ENCODE assay signal across 36 cellular contexts in the genomic region with DNA sequence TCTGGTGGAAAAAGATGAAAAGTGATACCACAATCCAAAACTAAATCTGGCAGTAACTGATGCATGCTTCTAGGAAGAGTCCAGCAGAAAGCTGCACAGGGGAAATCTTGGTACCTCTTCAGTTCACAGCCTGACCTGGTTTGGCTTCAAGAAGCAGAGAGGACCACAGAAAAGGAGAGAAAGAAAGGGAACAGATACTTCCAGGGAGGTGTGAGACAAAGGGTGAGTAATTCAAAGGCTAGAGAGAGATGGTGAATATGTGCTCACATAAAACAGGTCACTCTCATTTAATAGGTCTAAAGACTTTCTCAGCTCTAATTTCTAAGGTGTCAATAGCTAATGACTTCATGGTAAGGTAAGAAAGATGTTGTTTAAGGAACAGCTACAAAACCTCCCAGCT. TPM values are rescaled to one million over a fixed set of nuclear protein-coding genes. Genes with fewer than 3 reads are reported as not detected.
"Had no signal": no experiment of that assay in that cellular context is flagged by ENCODE, and none has a peak within 500 bp of the region (broad histone marks: within the 10 kb centered on the region; RNA-seq: fewer than 3 reads in every experiment).

No MANE protein-coding gene starts in this region.

- H3K9me3 ChIP-seq: heart left ventricle, left ventricle myocardium inferior, mucosa of descending colon, neutrophil, right atrium auricular region, right lobe of liver, tibial nerve, uterus had no signal

- H3K36me3 Mint-ChIP-seq: memory B cell, neural progenitor cell, type B pancreatic cell had no signal

- H3K27ac ChIP-seq: heart left ventricle, left ventricle myocardium inferior, neural progenitor cell, neutrophil, parathyroid adenoma, right atrium auricular region, right lobe of liver, tibial nerve, uterus had no signal

- ATAC-seq: heart left ventricle; mucosa of descending colon; naive thymus-derived CD4-positive, alpha-beta T cell; right lobe of liver; stimulated activated naive CD8-positive, alpha-beta T cell treated with anti-CD3 and anti-CD28 coated beads, Interleukin-15, amount 100 ng/mL, for 72 hours had no signal

- H3K27me3 Mint-ChIP-seq: stimulated activated naive CD8-positive, alpha-beta T cell treated with anti-CD3 and anti-CD28 coated beads, Interleukin-15, amount 100 ng/mL, for 72 hours; type B pancreatic cell had no signal

- H3K4me2 ChIP-seq: neural progenitor cell, smooth muscle cell had no signal

- H3K79me2 ChIP-seq: parathyroid adenoma had no signal

- H3K4me3 ChIP-seq: heart left ventricle, left ventricle myocardium inferior, lung, mucosa of descending colon, neural progenitor cell, right atrium auricular region, right lobe of liver, smooth muscle cell, tibial nerve, uterus had no signal

- DNase-seq: heart left ventricle; hypothalamus; islet precursor cell; left ventricle myocardium inferior; midbrain; mucosa of descending colon; naive thymus-derived CD4-positive, alpha-beta T cell; nephron progenitor cell; occipital lobe; right lobe of liver; stimulated activated CD4-positive, alpha-beta T cell treated with anti-CD3 and anti-CD28 coated beads, Interleukin-1b, Interleukin-23, amount 100 ng/mL, for 48 hours; stimulated activated CD4-positive, alpha-beta T cell treated with anti-CD3 and anti-CD28 coated beads, Interleukin-2, amount 100 ng/mL, for 48 hours; stimulated activated CD4-positive, alpha-beta T cell treated with anti-CD3 and anti-CD28 coated beads, Interleukin-4, amount 100 ng/mL, for 4 hours; stimulated activated CD8-positive, alpha-beta memory T cell treated with anti-CD3 and anti-CD28 coated beads, Interleukin-4, amount 100 ng/mL, for 48 hours; stimulated activated naive CD4-positive, alpha-beta T cell treated with Interleukin-2 at 50 U/mL for 16 hours; stimulated activated naive CD8-positive, alpha-beta T cell treated with anti-CD3 and anti-CD28 coated beads, Interleukin-15, amount 100 ng/mL, for 72 hours; substantia nigra; uterus had no signal

- H2AFZ ChIP-seq: neural progenitor cell, parathyroid adenoma had no signal

- H3K4me1 ChIP-seq: heart left ventricle, left ventricle myocardium inferior, neural progenitor cell, parathyroid adenoma, right atrium auricular region, right lobe of liver, tibial nerve, uterus had no signal

- H3K36me3 ChIP-seq: heart left ventricle, left ventricle myocardium inferior, neural progenitor cell, neutrophil, right atrium auricular region, right lobe of liver, tibial nerve, uterus had no signal

- H3K27ac Mint-ChIP-seq: memory B cell; naive thymus-derived CD4-positive, alpha-beta T cell; nephron progenitor cell; neural progenitor cell; stimulated activated naive CD8-positive, alpha-beta T cell treated with anti-CD3 and anti-CD28 coated beads, Interleukin-15, amount 100 ng/mL, for 72 hours; type B pancreatic cell had no signal

- H3K4me1 Mint-ChIP-seq: neural progenitor cell had no signal

- H3K27me3 ChIP-seq: heart left ventricle, neural progenitor cell, neutrophil, right atrium auricular region, right lobe of liver, tibial nerve, uterus had no signal

- H3K4me3 Mint-ChIP-seq: memory B cell; naive thymus-derived CD4-positive, alpha-beta T cell; nephron progenitor cell; neural progenitor cell; stimulated activated naive CD8-positive, alpha-beta T cell treated with anti-CD3 and anti-CD28 coated beads, Interleukin-15, amount 100 ng/mL, for 72 hours; type B pancreatic cell had no signal

- H3K9ac ChIP-seq: neural progenitor cell, parathyroid adenoma had no signal

RNA-seq across cellular contexts. Expression of gene FGFBP2, which starts 11.2 kb away (rescaled TPM):
- total RNA-seq: kidney epithelial cell, occipital lobe, osteocyte, pulmonary artery endothelial cell, renal cortical epithelial cell, skeletal muscle tissue, smooth muscle cell, temporal lobe, ureter had no signal
- polyA plus RNA-seq: smooth muscle cell had no signal

RNA-seq across cellular contexts. Expression of gene FGFBP1, which starts 13.2 kb away (rescaled TPM):
- total RNA-seq: left ventricle myocardium inferior; myocyte; naive thymus-derived CD4-positive, alpha-beta T cell; occipital lobe; osteocyte; posterior vena cava; pulmonary artery endothelial cell; right lobe of liver; skeletal muscle tissue; smooth muscle cell; temporal lobe; ureter; uterus had no signal
- polyA plus RNA-seq: heart left ventricle; naive thymus-derived CD4-positive, alpha-beta T cell; smooth muscle cell had no signal
